In genomic region chr2:38106420-38107182, GRCh38 we compare ENCODE assay signal across 9 cellular contexts. TPM values are rescaled to one million over a fixed set of nuclear protein-coding genes. Genes with fewer than 3 reads are reported as not detected.
DNase-seq lines count a peak whose midpoint lies in the region; ATAC-seq, FAIRE-seq and TF ChIP-seq lines count a peak whose summit lies in the region.
"Had no signal": no experiment of that assay in that cellular context is flagged by ENCODE, and none has a peak within 500 bp of the region (broad histone marks: within the 10 kb centered on the region; RNA-seq: fewer than 3 reads in every experiment).

No MANE protein-coding gene starts in this region.

- no peaks in the 10 kb centered on the region for H4K20me1 ChIP-seq in keratinocyte (ENCODE audit: control insufficient read depth, extremely low read depth, insufficient read depth, low read length)

- TF ChIP-seq POLR2A in uterus (IDR thresholded peaks at IDR 0.05) = no peak

- H3K9ac ChIP-seq in keratinocyte (ENCODE audit: control insufficient read depth, extremely low read depth, insufficient read depth, low read length) = peak overlapping the region; percentile 63

- dilution Hi-C loops in keratinocyte (cut with MboI; ENCODE audit: extremely low pct_ligation_motif_present, low sequenced_read_pairs) = no loop called here

- H3K27ac ChIP-seq in adipose tissue (ENCODE audit: low read depth, low read length) (peak overlapping the region; percentile 40), keratinocyte (ENCODE audit: control insufficient read depth, insufficient read depth, low read length) (peak overlapping the region; percentile 69), uterus (peak overlapping the region; percentile 95 to 98)

- no peaks in the 10 kb centered on the region for H3K79me2 ChIP-seq in keratinocyte (ENCODE audit: control insufficient read depth, insufficient read depth, low read length)

- intact Hi-C loops in Right ventricle myocardium inferior (cut with DNase I) (no loop called here), cardiac septum (cut with DNase I) (no loop called here), uterus (cut with DNase I; ENCODE audit: low total_unique reads) (no loop called here)

- H3K36me3 ChIP-seq in keratinocyte (ENCODE audit: control insufficient read depth in 2 of 2, extremely low read depth in 1 of 2, insufficient read depth in 2 of 2, low read length in 2 of 2) (no peaks in the 10 kb centered on the region), uterus (no peaks in the 10 kb centered on the region)

- DNase-seq in Right ventricle myocardium inferior (ENCODE audit: missing footprints) (no peak), cardiac septum (ENCODE audit: low spot score) (no peak), keratinocyte (ENCODE audit: low read depth, low spot score) (no peak), uterus (peak in 1 of 2 donors; percentile 49), globus pallidus (ENCODE audit: low spot score) (no peak)
- DNase-seq in activated effector memory CD4-positive, alpha-beta T cell treated with anti-CD3 and anti-CD28 coated beads, Interleukin-2, amount 50 U/mL, for 16 hours = no peak

- peaks cover 31% of the 10 kb centered on the region for H3K4me1 ChIP-seq in keratinocyte (ENCODE audit: control insufficient read depth, extremely low read depth, insufficient read depth, low read length)
- H3K4me1 ChIP-seq in uterus = peaks cover 0 to 7% of the 10 kb centered on the region in 2 donors

- ATAC-seq in Right ventricle myocardium inferior (peak; percentile 54), GM21390 (IDR thresholded peaks at IDR 0.05; ENCODE audit: unreplicated experiment) (no peak)

- H3K27me3 ChIP-seq in keratinocyte (ENCODE audit: control insufficient read depth, extremely low read depth, insufficient read depth, low read length) (no peaks in the 10 kb centered on the region), uterus (no peaks in the 10 kb centered on the region)

- H3K4me2 ChIP-seq in keratinocyte (ENCODE audit: control insufficient read depth, extremely low read depth, insufficient read depth, low read depth, low read length) = peak overlapping the region; percentile 49

- H3K9me3 ChIP-seq in keratinocyte (ENCODE audit: control insufficient read depth, low read depth, low read length) (no peaks in the 10 kb centered on the region), uterus (no peaks in the 10 kb centered on the region)

- H3K4me3 ChIP-seq in keratinocyte (ENCODE audit: control insufficient read depth in 2 of 3, extremely low read depth in 1 of 3, insufficient read depth in 2 of 3, low read depth in 1 of 3, low read length in 3 of 3) (no peak overlapping the region), uterus (no peak overlapping the region)

- TF ChIP-seq CTCF in keratinocyte (optimal IDR thresholded peaks at IDR 0.05 in 1 of 3, IDR thresholded peaks at IDR 0.05 in 1 of 3, conservative IDR thresholded peaks at IDR 0.05 in 1 of 3; ENCODE audit: extremely low read depth in 1 of 3, insufficient read depth in 2 of 3, low read length in 3 of 3) = no peak
- no peak for TF ChIP-seq CTCF in uterus (IDR thresholded peaks at IDR 0.05)

- FAIRE-seq in keratinocyte (lab: Jason Lieb, UNC) = peak; percentile 13
- FAIRE-seq: G401.6 had no signal

- no peaks in the 10 kb centered on the region for H3K9me1 ChIP-seq in keratinocyte (ENCODE audit: control insufficient read depth, extremely low read depth, insufficient read depth, low read length)

- peak overlapping the region; percentile 91 for H2AFZ ChIP-seq in keratinocyte (ENCODE audit: control insufficient read depth, low read length)

- 34 to 64% (median 42%) methylated on average over 8 of the region's 8 CpGs for WGBS in adipose tissue, 3 donors

RNA-seq across cellular contexts. Expression of gene CYP1B1, which starts 30.6 kb away (rescaled TPM):
- total RNA-seq in Right ventricle myocardium inferior (19.6 TPM), cardiac septum (92.7 TPM), uterus (100 to 1,000 TPM in 1 of 4 donors, 10 to 100 TPM in 3; 42.8 to 118 (median 54.5) TPM)
- polyA plus RNA-seq in adipose tissue (100 to 1,000 TPM in 1 of 3 donors, 10 to 100 TPM in 1, 1 to 10 TPM in 1; 1.9 to 144 (median 43.9) TPM), keratinocyte (0.65 to 2.2 TPM (median 1.6 TPM) in 3 replicates)
- 1.2 TPM for polyA plus RNA-seq in keratinocyte (2011; ENCODE audit: low read depth)
- polyA plus RNA-seq in keratinocyte (2011; cell fraction: cytosol; rRNA removed) = 0.88 and 1.4 TPM in 2 replicates
- polyA plus RNA-seq in keratinocyte (2011; cell fraction: nucleus; rRNA removed) = 5.2 and 6.2 TPM in 2 replicates
- 0.85 and 2.3 TPM in 2 replicates for polyA plus RNA-seq in keratinocyte (2012; ENCODE audit: low replicate concordance)
- 3.5 to 6.0 TPM (median 5.8 TPM) in 3 replicates for polyA minus RNA-seq in keratinocyte
- 2.5 TPM for polyA minus RNA-seq in keratinocyte (2011; cell fraction: cytosol; rRNA and poly(A)+ RNA removed)
- 11.6 TPM in 2 replicates for polyA minus RNA-seq in keratinocyte (2011; cell fraction: nucleus; rRNA and poly(A)+ RNA removed)

Comparison
In these comparisons a context has a peak if more than half of its experiments do, and no peak if none do; other contexts are left out.
1. H3K27ac ChIP-seq: peak in every context shown above with its lines; median percentile 96 in uterus; 69 in keratinocyte; 40 in adipose tissue.